In the genomic region with DNA sequence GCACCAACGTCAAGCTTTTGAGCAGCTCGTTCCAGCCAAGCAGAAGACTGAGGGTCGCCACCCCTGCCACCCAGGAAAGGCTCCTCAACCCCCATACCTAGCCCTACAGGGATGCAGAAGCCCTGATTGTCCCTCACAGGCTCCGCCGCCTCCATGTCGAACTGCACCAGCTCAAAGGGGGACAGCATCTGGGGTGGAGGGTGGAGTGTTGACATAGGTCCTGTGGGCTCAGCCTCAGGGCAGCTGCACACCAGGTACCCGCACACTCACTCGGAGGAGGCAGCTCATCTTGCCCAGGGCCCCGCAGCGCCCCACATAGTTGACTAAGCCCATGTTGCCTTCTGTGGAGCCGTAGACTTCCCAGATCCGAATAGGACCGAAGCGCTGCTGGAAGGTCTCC, we compare ENCODE assay signal across 7 cellular contexts. TPM values are rescaled to one million over a fixed set of nuclear protein-coding genes. Genes with fewer than 3 reads are reported as not detected.
DNase-seq lines count a peak whose midpoint lies in the region; ATAC-seq and TF ChIP-seq lines count a peak whose summit lies in the region.
"Had no signal": no experiment of that assay in that cellular context is flagged by ENCODE, and none has a peak within 500 bp of the region (broad histone marks: within the 10 kb centered on the region; RNA-seq: fewer than 3 reads in every experiment).

No MANE protein-coding gene starts in this region.

- intact Hi-C loops in spleen (cut with DNase I; ENCODE audit: low total_unique reads), result no loop called here

- H3K36me3 ChIP-seq in smooth muscle cell (ENCODE audit: low read depth), result no peaks in the 10 kb centered on the region
- no peaks in the 10 kb centered on the region for H3K36me3 ChIP-seq in spleen

- no peak overlapping the region for H3K27ac ChIP-seq in smooth muscle cell (ENCODE audit: low read depth)
- H3K27ac ChIP-seq in spleen, result peak overlapping the region in 3 of 8 donors; percentile 87 to 89 (median 87)

- no peak overlapping the region for H2AFZ ChIP-seq in smooth muscle cell (ENCODE audit: low read depth)

- no peaks in the 10 kb centered on the region for H3K27me3 ChIP-seq in smooth muscle cell (ENCODE audit: low read depth)
- H3K27me3 ChIP-seq in spleen (replicated peaks in 1 of 7), result no peaks in the 10 kb centered on the region

- H3K4me1 ChIP-seq in smooth muscle cell (ENCODE audit: low read depth) (peaks cover 4% of the 10 kb centered on the region), spleen (peaks cover 9 to 29% (median 17%) of the 10 kb centered on the region in 6 donors)

- no peak for ATAC-seq in activated T-cell treated with anti-CD3 and anti-CD28 coated beads, Interleukin-2, amount 50 U/mL, for 4 hours

- no peaks in the 10 kb centered on the region for H3F3A ChIP-seq in smooth muscle cell (ENCODE audit: low read depth)

- WGBS in smooth muscle cell (ENCODE audit: low lambda C conversion rate), result 96% methylated on average over 14 of the region's 14 CpGs
- 93 to 97% (median 96%) methylated on average over 8 to 14 of the region's 14 CpGs for WGBS in spleen, 5 donors

- H3K9me3 ChIP-seq in smooth muscle cell (replicated peaks; ENCODE audit: low read depth) (no peaks in the 10 kb centered on the region), spleen (peaks cover 0 to 20% (median 6%) of the 10 kb centered on the region in 8 donors)

- H3K9ac ChIP-seq in smooth muscle cell (ENCODE audit: low read depth), result no peak overlapping the region

- H3K4me3 ChIP-seq in epithelial cell of proximal tubule (ENCODE audit: low read depth, low read length), result peak overlapping the region; percentile 75
- H3K4me3 ChIP-seq in smooth muscle cell, result peak overlapping the region; percentile 59
- H3K4me3 ChIP-seq in spleen, result peak overlapping the region in 3 of 8 donors; percentile 50 to 75 (median 54)

- H3K4me1 Mint-ChIP-seq in activated T-cell treated with anti-CD3 and anti-CD28 coated beads, Interleukin-2, amount 50 U/mL, for 4 hours (ENCODE audit: low read depth), result peaks cover 19% of the 10 kb centered on the region

- TF ChIP-seq POLR2A in spleen (IDR thresholded peaks at IDR 0.05), result no peak

- peaks cover 1% of the 10 kb centered on the region for H3K36me3 Mint-ChIP-seq in activated T-cell treated with anti-CD3 and anti-CD28 coated beads, Interleukin-2, amount 50 U/mL, for 4 hours (ENCODE audit: insufficient read depth)

- peak overlapping the region; percentile 16 for H3K4me3 Mint-ChIP-seq in activated T-cell treated with anti-CD3 and anti-CD28 coated beads, Interleukin-2, amount 50 U/mL, for 4 hours

- no peak for DNase-seq in activated T-cell treated with anti-CD3 and anti-CD28 coated beads, Interleukin-2, amount 50 U/mL, for 4 hours
- DNase-seq in activated T-cell treated with anti-CD3 and anti-CD28 coated beads, Interleukin-2, amount 50 U/mL, for 48 hours, result no peak
- DNase-seq in epithelial cell of proximal tubule (ENCODE audit: low read depth), result no peak
- DNase-seq in smooth muscle cell (lab: John Stamatoyannopoulos, UW; ENCODE audit: unreplicated experiment), result no peak
- no peak for DNase-seq in spleen
- no peak for DNase-seq in medulla oblongata (ENCODE audit: extremely low spot score)
- DNase-seq: NCI-H526 had no signal

- H4K20me1 ChIP-seq in smooth muscle cell (ENCODE audit: low read depth), result no peaks in the 10 kb centered on the region

- no peaks in the 10 kb centered on the region for H3K27me3 Mint-ChIP-seq in activated T-cell treated with anti-CD3 and anti-CD28 coated beads, Interleukin-2, amount 50 U/mL, for 4 hours (ENCODE audit: low read depth)

- peaks cover 16% of the 10 kb centered on the region for H3K9me3 Mint-ChIP-seq in activated T-cell treated with anti-CD3 and anti-CD28 coated beads, Interleukin-2, amount 50 U/mL, for 4 hours

- no peak for TF ChIP-seq CTCF in epithelial cell of proximal tubule (conservative IDR thresholded peaks at IDR 0.05; ENCODE audit: low read depth, low read length)
- TF ChIP-seq CTCF in smooth muscle cell (IDR thresholded peaks at IDR 0.05; ENCODE audit: borderline replicate concordance, insufficient read depth, poor library complexity, severe bottlenecking), result no peak
- TF ChIP-seq CTCF in spleen (IDR thresholded peaks at IDR 0.05 in 8 of 11, conservative IDR thresholded peaks at IDR 0.05 in 3 of 11), result no peak

- H3K4me2 ChIP-seq in smooth muscle cell, result peak overlapping the region; percentile 85

- no peaks in the 10 kb centered on the region for H3K79me2 ChIP-seq in smooth muscle cell (ENCODE audit: low read depth)

RNA-seq across cellular contexts. Expression of a gene that starts 11.6 kb away (rescaled TPM):
- total RNA-seq in activated T-cell treated with anti-CD3 and anti-CD28 coated beads, Interleukin-2, amount 50 U/mL, for 4 hours, result 10 to 100 TPM; 12.6 to 19.8 (median 19.5) TPM
- total RNA-seq in epithelial cell of proximal tubule (14.8 and 15.8 TPM in 2 replicates), smooth muscle cell (0.54 and 6.6 TPM in 2 replicates), spleen (10 to 100 TPM in 1 of 7 donors, 1 to 10 TPM in 6; 6.0 to 12.3 (median 7.2) TPM)
- polyA plus RNA-seq in smooth muscle cell (7.4 and 7.5 TPM in 2 replicates), spleen (10 to 100 TPM; 14.0 to 26.8 (median 14.9) TPM)

RNA-seq across cellular contexts. Expression of a gene that starts 19.4 kb away (rescaled TPM):
- total RNA-seq in activated T-cell treated with anti-CD3 and anti-CD28 coated beads, Interleukin-2, amount 50 U/mL, for 4 hours, result 10 to 100 TPM; 15.4 to 16.7 (median 16.1) TPM
- total RNA-seq in epithelial cell of proximal tubule (18.2 and 23.7 TPM in 2 replicates), smooth muscle cell (5.1 and 8.7 TPM in 2 replicates), spleen (10 to 100 TPM; 11.1 to 16.0 (median 13.0) TPM)
- polyA plus RNA-seq in smooth muscle cell (23.7 and 25.1 TPM in 2 replicates), spleen (1 to 10 TPM; 4.0 to 8.8 (median 4.4) TPM)

RNA-seq across cellular contexts. Expression of a gene that starts 24.1 kb away (rescaled TPM):
- 1 to 10 TPM; 5.3 to 6.4 (median 6.0) TPM for total RNA-seq in activated T-cell treated with anti-CD3 and anti-CD28 coated beads, Interleukin-2, amount 50 U/mL, for 4 hours
- total RNA-seq in epithelial cell of proximal tubule (8.6 and 9.7 TPM in 2 replicates), smooth muscle cell (6.6 and 9.5 TPM in 2 replicates), spleen (10 to 100 TPM in 6 of 7 donors, 1 to 10 TPM in 1; 9.8 to 18.8 (median 11.3) TPM)
- polyA plus RNA-seq in smooth muscle cell (9.0 and 10.5 TPM in 2 replicates), spleen (10 to 100 TPM in 2 of 3 donors, 1 to 10 TPM in 1; 7.1 to 13.2 (median 12.6) TPM)

RNA-seq across cellular contexts. Expression of a gene that starts 33.4 kb away (rescaled TPM):
- 10 to 100 TPM; 16.1 to 18.0 (median 16.4) TPM for total RNA-seq in activated T-cell treated with anti-CD3 and anti-CD28 coated beads, Interleukin-2, amount 50 U/mL, for 4 hours
- total RNA-seq in epithelial cell of proximal tubule (7.2 and 13.8 TPM in 2 replicates), smooth muscle cell (4.4 and 8.8 TPM in 2 replicates), spleen (10 to 100 TPM; 11.0 to 19.8 (median 14.2) TPM)
- polyA plus RNA-seq in smooth muscle cell (9.0 and 10.2 TPM in 2 replicates), spleen (1 to 10 TPM; 1.5 to 4.6 (median 2.1) TPM)

RNA-seq across cellular contexts. Expression of a gene that starts 43.6 kb away (rescaled TPM):
- 100 to 1,000 TPM; 850 to 963 (median 920) TPM for total RNA-seq in activated T-cell treated with anti-CD3 and anti-CD28 coated beads, Interleukin-2, amount 50 U/mL, for 4 hours
- total RNA-seq in epithelial cell of proximal tubule (454 and 661 TPM in 2 replicates), smooth muscle cell (144 and 148 TPM in 2 replicates), spleen (100 to 1,000 TPM; 216 to 294 (median 232) TPM)
- polyA plus RNA-seq in smooth muscle cell (178 and 193 TPM in 2 replicates), spleen (100 to 1,000 TPM; 181 to 233 (median 183) TPM)
